In genomic region chr2:164675027-164675426, GRCh38 we compare ENCODE assay signal across 18 cellular contexts. TPM values are rescaled to one million over a fixed set of nuclear protein-coding genes. Genes with fewer than 3 reads are reported as not detected.
A peak's percentile ranks its signal among the peaks of the same experiment; 100 is the strongest.
DNase-seq lines count a peak whose midpoint lies in the region; ATAC-seq and TF ChIP-seq lines count a peak whose summit lies in the region.
"Had no signal": no experiment of that assay in that cellular context is flagged by ENCODE, and none has a peak within 500 bp of the region (broad histone marks: within the 10 kb centered on the region; RNA-seq: fewer than 3 reads in every experiment).

No MANE protein-coding gene starts in this region.

- intact Hi-C loops in left ventricle myocardium inferior (cut with micrococcal nuclease): no loop called here
- intact Hi-C loops in cardiac septum (cut with DNase I): no loop called here

- H3K27ac Mint-ChIP-seq in WTC11: no peak overlapping the region
- H3K27ac Mint-ChIP-seq: GM23338 had no signal

- peaks cover 8% of the 10 kb centered on the region for H3K9me3 Mint-ChIP-seq in WTC11
- H3K9me3 Mint-ChIP-seq: GM23338 had no signal

- H3K4me3 Mint-ChIP-seq in WTC11: no peak overlapping the region
- H3K4me3 Mint-ChIP-seq: CD8-positive, alpha-beta memory T cell; GM23338 had no signal

- peak overlapping the region; percentile 71 for H3K27ac ChIP-seq in left ventricle myocardium inferior (replicated peaks)
- H3K27ac ChIP-seq: A549 had no signal

- peaks cover 14% of the 10 kb centered on the region for H3K36me3 ChIP-seq in left ventricle myocardium inferior

- no peak for TF ChIP-seq CTCF in left ventricle myocardium inferior (IDR thresholded peaks at IDR 0.05; ENCODE audit: borderline replicate concordance)
- TF ChIP-seq CTCF in WTC11 (IDR thresholded peaks at IDR 0.05): no peak

- no peaks in the 10 kb centered on the region for H3K36me3 Mint-ChIP-seq in WTC11
- H3K36me3 Mint-ChIP-seq: CD8-positive, alpha-beta memory T cell had no signal

- ATAC-seq in WTC11: no peak
- ATAC-seq in left lobe of liver: peak; percentile 49
- ATAC-seq in GM21723 (IDR thresholded peaks at IDR 0.05; ENCODE audit: unreplicated experiment): no peak
- no peak for ATAC-seq in GM18517 (IDR thresholded peaks at IDR 0.05; ENCODE audit: unreplicated experiment)
- ATAC-seq in HG03378 (IDR thresholded peaks at IDR 0.05; ENCODE audit: unreplicated experiment): no peak
- ATAC-seq: A549, GM23338, HCT116, K562 had no signal

- DNase-seq in left ventricle myocardium inferior (no peak), cardiac septum (ENCODE audit: low spot score) (no peak), WTC11 (ENCODE audit: low spot score) (no peak), left lobe of liver (ENCODE audit: low spot score) (no peak)
- DNase-seq: C1 segment of cervical spinal cord; CD8-positive, alpha-beta memory T cell; GDM1; NCI-H1105 treated with DMSO at 0.1 percent for 48 hours; NCI-H2107; NCI-H226; NCI-H526 had no signal

- H3K27me3 Mint-ChIP-seq in WTC11 (ENCODE audit: low read depth): no peaks in the 10 kb centered on the region
- H3K27me3 Mint-ChIP-seq: CD8-positive, alpha-beta memory T cell had no signal

- POLR2A ChIA-PET in WTC11 (lab: Charles Lee): no interaction called here

- H3K9me3 ChIP-seq in left ventricle myocardium inferior (replicated peaks): peaks cover 10% of the 10 kb centered on the region

- peaks cover 19% of the 10 kb centered on the region for H3K4me1 ChIP-seq in left ventricle myocardium inferior

- no peaks in the 10 kb centered on the region for H3K27me3 ChIP-seq in left ventricle myocardium inferior (ENCODE audit: low read depth)

- CTCF ChIA-PET in WTC11 (lab: Charles Lee): no interaction called here

- H3K4me3 ChIP-seq in left ventricle myocardium inferior: no peak overlapping the region
- H3K4me3 ChIP-seq: A549, GM23338, K562 had no signal

- no peaks in the 10 kb centered on the region for H3K4me1 Mint-ChIP-seq in WTC11
- H3K4me1 Mint-ChIP-seq: CD8-positive, alpha-beta memory T cell; GM23338 had no signal

TF ChIP-seq in WTC11, 78 proteins besides CTCF, POLR2A, EP300 and RAD21:
- TF ChIP-seq ATF2 (CRISPR knock-in tag; IDR thresholded peaks at IDR 0.05; ENCODE audit: borderline replicate concordance, low read depth): no peak
- TF ChIP-seq GABPB1 (CRISPR knock-in tag; IDR thresholded peaks at IDR 0.05): 0 out of 2 replicates have a peak, but pooled peaks have one; percentile 16
TF ChIP-seq in WTC11: peak in this region for 1.

RNA-seq across cellular contexts. Expression of gene GRB14, which starts 53.7 kb away (rescaled TPM):
- total RNA-seq in left ventricle myocardium inferior (39.3 TPM), cardiac septum (2.2 TPM), WTC11 (2021) (14.9 to 17.2 TPM (median 17.2 TPM) in 3 replicates), left lobe of liver (39.3 TPM)
- total RNA-seq: CD8-positive, alpha-beta memory T cell; K562 had no signal
